In the genomic region with DNA sequence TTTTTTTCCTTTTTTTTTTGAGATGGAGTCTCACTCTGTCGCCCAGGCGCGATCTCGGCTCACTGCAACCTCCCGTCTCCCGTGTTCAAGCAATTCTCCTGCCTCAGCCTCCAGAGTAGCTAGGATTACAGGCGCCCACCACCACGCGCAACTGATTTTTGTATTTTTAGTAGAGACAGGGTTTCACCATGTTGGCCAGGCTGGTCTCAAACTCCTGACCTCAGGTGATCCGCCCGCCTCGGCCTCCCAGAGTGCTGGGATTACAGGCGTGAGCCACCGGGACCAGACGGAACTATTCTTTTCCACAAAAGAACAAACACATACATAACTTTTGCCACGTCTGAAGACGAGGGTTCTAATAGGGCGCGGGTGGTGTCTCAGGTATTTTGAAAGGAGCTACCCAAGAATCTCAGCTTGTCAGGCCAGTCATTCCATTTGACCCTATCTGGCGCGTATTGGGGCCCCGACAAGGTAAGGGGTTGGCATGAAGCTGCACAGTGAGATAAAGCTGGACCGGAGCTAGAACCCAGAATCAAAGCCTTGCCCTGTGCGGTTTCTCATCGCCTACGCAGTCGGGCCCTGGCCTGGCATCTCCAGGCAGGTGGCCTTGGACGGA, we compare ENCODE assay signal across 9 cellular contexts. TPM values are rescaled to one million over a fixed set of nuclear protein-coding genes. Genes with fewer than 3 reads are reported as not detected.
DNase-seq lines count a peak whose midpoint lies in the region; ATAC-seq lines count a peak whose summit lies in the region.
"Not testable (repeated sequence)": the region's sequence is repeated elsewhere in the genome, so short reads cannot be mapped to it uniquely, and the experiment has no call there.
"Had no signal": no experiment of that assay in that cellular context is flagged by ENCODE, and none has a peak within 500 bp of the region (broad histone marks: within the 10 kb centered on the region; RNA-seq: fewer than 3 reads in every experiment).

No MANE protein-coding gene starts in this region.

- H3F3A ChIP-seq in GM23248 (ENCODE audit: insufficient read depth) = not testable (repeated sequence)

- H3K4me1 ChIP-seq in BLaER1 = peaks cover 25% of the 10 kb centered on the region
- peaks cover 13% of the 10 kb centered on the region; the same call in 1 of the 2 replicates for H3K4me1 ChIP-seq in GM23248 (ENCODE audit: insufficient read depth)
- H3K4me1 ChIP-seq in NT2/D1 (ENCODE audit: insufficient read depth, insufficient read length); iPS DF 6.9 (ENCODE audit: control insufficient read depth, insufficient read depth, low read length): not testable (repeated sequence)
- H3K4me1 ChIP-seq in duodenal mucosa (ENCODE audit: control insufficient read depth in 1 of 2, insufficient read depth in 2 of 2, low read length in 2 of 2) = peaks cover 6 to 20% of the 10 kb centered on the region in 2 donors

- H3K36me3 Mint-ChIP-seq in activated T-helper 17 cell treated with anti-CD3 and anti-CD28 coated beads, Interleukin-2, amount 50 U/mL, for 72 hours (ENCODE audit: low read depth) = peaks cover 41% of the 10 kb centered on the region
- peaks cover 22% of the 10 kb centered on the region for H3K36me3 Mint-ChIP-seq in natural killer cell treated with Interleukin-12 subunit alpha and Interleukin-12 subunit beta and Interleukin-15 and Interleukin-18, amount 100 ng/mL, for 72 hours

- H3K9ac ChIP-seq in BLaER1 (peak overlapping the region; percentile 86), GM23248 (peak overlapping the region; percentile 97), NT2/D1 (ENCODE audit: insufficient read length, low read depth) (peak overlapping the region; percentile 92), duodenal mucosa (ENCODE audit: low read depth in 1 of 2, low read length in 2 of 2) (peak overlapping the region; percentile 90 to 99)

- not testable (repeated sequence) for H3K9me3 Mint-ChIP-seq in activated T-helper 17 cell treated with anti-CD3 and anti-CD28 coated beads, Interleukin-2, amount 50 U/mL, for 72 hours; natural killer cell treated with Interleukin-12 subunit alpha and Interleukin-12 subunit beta and Interleukin-15 and Interleukin-18, amount 100 ng/mL, for 72 hours; stimulated activated naive CD8-positive, alpha-beta T cell treated with anti-CD3 and anti-CD28 coated beads, Interleukin-15, amount 100 ng/mL, for 72 hours

- ATAC-seq in activated T-helper 17 cell treated with anti-CD3 and anti-CD28 coated beads, Interleukin-2, amount 50 U/mL, for 72 hours (replicated peaks); natural killer cell treated with Interleukin-12 subunit alpha and Interleukin-12 subunit beta and Interleukin-15 and Interleukin-18, amount 100 ng/mL, for 72 hours: not testable (repeated sequence)
- ATAC-seq in stimulated activated naive CD8-positive, alpha-beta T cell treated with anti-CD3 and anti-CD28 coated beads, Interleukin-15, amount 100 ng/mL, for 72 hours = peak; percentile 24

- H3K9me2 ChIP-seq in GM23248 (ENCODE audit: insufficient read depth) = not testable (repeated sequence)

- H3K9me3 ChIP-seq in BLaER1; GM23248 (ENCODE audit: low read depth); NT2/D1 (ENCODE audit: insufficient read depth, low read length); duodenal mucosa (ENCODE audit: control insufficient read depth in 1 of 2, low read length in 2 of 2); iPS DF 6.9 (ENCODE audit: control insufficient read depth, insufficient read depth, low read length): not testable (repeated sequence)

- not testable (repeated sequence) for DNase-seq in GM23248; NT2/D1 (ENCODE audit: low read depth, low spot score); iPS DF 6.9 (ENCODE audit: low read depth, low spot score); natural killer cell treated with Interleukin-12 subunit alpha and Interleukin-12 subunit beta and Interleukin-15 and Interleukin-18, amount 100 ng/mL, for 72 hours (ENCODE audit: low spot score); stimulated activated naive CD8-positive, alpha-beta T cell treated with anti-CD3 and anti-CD28 coated beads, Interleukin-15, amount 100 ng/mL, for 72 hours

- peak overlapping the region; percentile 73 for H3K4me3 ChIP-seq in BLaER1
- peak overlapping the region; percentile 92 for H3K4me3 ChIP-seq in GM23248
- peak overlapping the region; percentile 83 for H3K4me3 ChIP-seq in NT2/D1 (ENCODE audit: insufficient read length, low read depth)
- H3K4me3 ChIP-seq in duodenal mucosa (ENCODE audit: low read depth in 1 of 2, low read length in 2 of 2) = peak overlapping the region; percentile 85 to 90
- peak overlapping the region; percentile 66; the same call in 1 of the 2 replicates for H3K4me3 ChIP-seq in iPS DF 6.9 (ENCODE audit: low read length)

- H3K4me2 ChIP-seq in BLaER1 (peak overlapping the region; percentile 88), GM23248 (ENCODE audit: unreplicated experiment) (peak overlapping the region; percentile 95)

- in situ Hi-C loops in GM23248 (cut with MboI) = not testable (repeated sequence)

- H3K4me1 Mint-ChIP-seq in activated T-helper 17 cell treated with anti-CD3 and anti-CD28 coated beads, Interleukin-2, amount 50 U/mL, for 72 hours = peaks cover 14% of the 10 kb centered on the region
- H3K4me1 Mint-ChIP-seq in natural killer cell treated with Interleukin-12 subunit alpha and Interleukin-12 subunit beta and Interleukin-15 and Interleukin-18, amount 100 ng/mL, for 72 hours (ENCODE audit: low read depth in 2 of 2) = peaks cover 23 to 24% of the 10 kb centered on the region in 2 donors
- peaks cover 34% of the 10 kb centered on the region for H3K4me1 Mint-ChIP-seq in stimulated activated naive CD8-positive, alpha-beta T cell treated with anti-CD3 and anti-CD28 coated beads, Interleukin-15, amount 100 ng/mL, for 72 hours

- H3K27me3 Mint-ChIP-seq in activated T-helper 17 cell treated with anti-CD3 and anti-CD28 coated beads, Interleukin-2, amount 50 U/mL, for 72 hours; natural killer cell treated with Interleukin-12 subunit alpha and Interleukin-12 subunit beta and Interleukin-15 and Interleukin-18, amount 100 ng/mL, for 72 hours; stimulated activated naive CD8-positive, alpha-beta T cell treated with anti-CD3 and anti-CD28 coated beads, Interleukin-15, amount 100 ng/mL, for 72 hours: not testable (repeated sequence)

- 63 to 64% methylated on average over 28 of the region's 28 CpGs for WGBS in GM23248 (ENCODE audit: low coverage in 1 of 2, low lambda C conversion rate in 2 of 2, missing lambda C conversion rate in 2 of 2), 2 experiments
- no CpG with 5 or more reads among the region's 28 CpGs for WGBS in iPS DF 6.9 (ENCODE audit: insufficient coverage, insufficient read length)

- H3K79me2 ChIP-seq in GM23248 (ENCODE audit: insufficient read depth) = peaks cover 41% of the 10 kb centered on the region

- peak overlapping the region; percentile 84 for H2AFZ ChIP-seq in GM23248

- H3K27ac ChIP-seq in BLaER1 = peak overlapping the region; percentile 91
- H3K27ac ChIP-seq in GM23248 = peak overlapping the region; percentile 98
- H3K27ac ChIP-seq in duodenal mucosa (ENCODE audit: low read depth, low read length) = peak overlapping the region; percentile 99
- H3K27ac ChIP-seq in iPS DF 6.9 (ENCODE audit: low read length) = not testable (repeated sequence)

- H3K27me3 ChIP-seq in BLaER1; GM23248 (replicated peaks; ENCODE audit: insufficient read depth); NT2/D1 (ENCODE audit: insufficient read depth, insufficient read length); duodenal mucosa (ENCODE audit: control insufficient read depth in 1 of 2, insufficient read depth in 2 of 2, low read length in 2 of 2); iPS DF 6.9 (ENCODE audit: control insufficient read depth, insufficient read depth, low read length): not testable (repeated sequence)

- H3K36me3 ChIP-seq in BLaER1 (peaks cover 29% of the 10 kb centered on the region), GM23248 (ENCODE audit: low read depth) (peaks cover 12% of the 10 kb centered on the region; the same call in 1 of the 2 replicates), NT2/D1 (ENCODE audit: insufficient read depth, insufficient read length, low read length) (peaks cover 32% of the 10 kb centered on the region), duodenal mucosa (ENCODE audit: control insufficient read depth in 1 of 2, insufficient read depth in 2 of 2, low read length in 2 of 2) (peaks cover 21 to 27% of the 10 kb centered on the region in 2 donors)
- H3K36me3 ChIP-seq in iPS DF 6.9 (ENCODE audit: control insufficient read depth, insufficient read depth, low read length) = not testable (repeated sequence)

- H4K20me1 ChIP-seq in BLaER1; GM23248 (ENCODE audit: insufficient read depth): not testable (repeated sequence)

- H3K27ac Mint-ChIP-seq in activated T-helper 17 cell treated with anti-CD3 and anti-CD28 coated beads, Interleukin-2, amount 50 U/mL, for 72 hours = peak overlapping the region; percentile 99
- peak overlapping the region; percentile 94 to 95 for H3K27ac Mint-ChIP-seq in natural killer cell treated with Interleukin-12 subunit alpha and Interleukin-12 subunit beta and Interleukin-15 and Interleukin-18, amount 100 ng/mL, for 72 hours
- peak overlapping the region; percentile 88 to 97 for H3K27ac Mint-ChIP-seq in stimulated activated naive CD8-positive, alpha-beta T cell treated with anti-CD3 and anti-CD28 coated beads, Interleukin-15, amount 100 ng/mL, for 72 hours

- peak overlapping the region; percentile 97 for H3K4me3 Mint-ChIP-seq in activated T-helper 17 cell treated with anti-CD3 and anti-CD28 coated beads, Interleukin-2, amount 50 U/mL, for 72 hours
- peak overlapping the region; percentile 95 for H3K4me3 Mint-ChIP-seq in natural killer cell treated with Interleukin-12 subunit alpha and Interleukin-12 subunit beta and Interleukin-15 and Interleukin-18, amount 100 ng/mL, for 72 hours
- peak overlapping the region; percentile 85 to 89 for H3K4me3 Mint-ChIP-seq in stimulated activated naive CD8-positive, alpha-beta T cell treated with anti-CD3 and anti-CD28 coated beads, Interleukin-15, amount 100 ng/mL, for 72 hours

RNA-seq across cellular contexts. Expression of gene DELE1, which starts 0.7 kb away (rescaled TPM):
- 39.5 and 47.9 TPM in 2 replicates for total RNA-seq in GM23248 (2014; rRNA removed; shearing (Covaris generic))
- 28.9 and 35.1 TPM in 2 replicates for polyA plus RNA-seq in GM23248 (2016; fragmentation: Nextera tagmentation; extraction: Ambion mirVana)
- total RNA-seq in activated T-helper 17 cell treated with anti-CD3 and anti-CD28 coated beads, Interleukin-2, amount 50 U/mL, for 72 hours = 10 to 100 TPM; 80.4 to 82.8 TPM
- 10 to 100 TPM; 70.9 to 93.6 TPM for total RNA-seq in natural killer cell treated with Interleukin-12 subunit alpha and Interleukin-12 subunit beta and Interleukin-15 and Interleukin-18, amount 100 ng/mL, for 72 hours

RNA-seq across cellular contexts. Expression of gene PCDH12, which starts 35.1 kb away (rescaled TPM):
- total RNA-seq in GM23248 (2014; rRNA removed; shearing (Covaris generic)) = 0.13 TPM in 1 of 2 replicates, not detected in the other
- polyA plus RNA-seq in GM23248 (2016; fragmentation: Nextera tagmentation; extraction: Ambion mirVana) = 0.11 and 0.36 TPM in 2 replicates
- total RNA-seq in activated T-helper 17 cell treated with anti-CD3 and anti-CD28 coated beads, Interleukin-2, amount 50 U/mL, for 72 hours = 1 to 10 TPM in 1 of 2 donors, under 1 TPM in 1; 0.54 to 4.3 TPM
- total RNA-seq in natural killer cell treated with Interleukin-12 subunit alpha and Interleukin-12 subunit beta and Interleukin-15 and Interleukin-18, amount 100 ng/mL, for 72 hours = 1 to 10 TPM in 1 of 2 donors, under 1 TPM in 1; 0.28 to 1.3 TPM
- total RNA-seq: M059J had no signal

RNA-seq across cellular contexts. Expression of gene PCDH1, which starts 44.7 kb away (rescaled TPM):
- total RNA-seq in GM23248 (2014; rRNA removed; shearing (Covaris generic)) = 3.5 and 10.9 TPM in 2 replicates
- 1.6 and 2.4 TPM in 2 replicates for polyA plus RNA-seq in GM23248 (2016; fragmentation: Nextera tagmentation; extraction: Ambion mirVana)
- under 1 TPM in 1 of 2 donors, not detected in 1; 0.64 TPM for total RNA-seq in activated T-helper 17 cell treated with anti-CD3 and anti-CD28 coated beads, Interleukin-2, amount 50 U/mL, for 72 hours
- total RNA-seq in natural killer cell treated with Interleukin-12 subunit alpha and Interleukin-12 subunit beta and Interleukin-15 and Interleukin-18, amount 100 ng/mL, for 72 hours = 1 to 10 TPM; 1.8 to 5.9 TPM

RNA-seq across cellular contexts. Expression of gene RNF14, which starts 46.0 kb away (rescaled TPM):
- total RNA-seq in GM23248 (2014; rRNA removed; shearing (Covaris generic)) = 101 and 110 TPM in 2 replicates
- 77.8 and 81.1 TPM in 2 replicates for polyA plus RNA-seq in GM23248 (2016; fragmentation: Nextera tagmentation; extraction: Ambion mirVana)
- total RNA-seq in activated T-helper 17 cell treated with anti-CD3 and anti-CD28 coated beads, Interleukin-2, amount 50 U/mL, for 72 hours = 10 to 100 TPM; 28.4 to 30.8 TPM
- total RNA-seq in natural killer cell treated with Interleukin-12 subunit alpha and Interleukin-12 subunit beta and Interleukin-15 and Interleukin-18, amount 100 ng/mL, for 72 hours = 10 to 100 TPM; 38.2 to 43.5 TPM
